ENCODE assay signal across 23 cellular contexts in genomic region chr1:204334455-204334854, GRCh38.
"Had no signal": no experiment of that assay in that cellular context is flagged by ENCODE, and none has a peak within 500 bp of the region (broad histone marks: within the 10 kb centered on the region; RNA-seq: fewer than 3 reads in every experiment).

No MANE protein-coding gene starts in this region.

- H3K4me3 ChIP-seq: MG63 had no signal

- H3K36me3 ChIP-seq: MG63 had no signal

- DNase-seq: Karpas-422, Kasumi-1, MM.1S, MV-4-11, NCI-H1048, NCI-H1092, NCI-H1417, NCI-H1417 treated with DMSO at 0.1 percent for 48 hours, NCI-H1436, NCI-H1436 treated with DMSO at 0.1 percent for 48 hours, NCI-H146, NCI-H187, NCI-H187 treated with DMSO at 0.1 percent for 48 hours, NCI-H1930, NCI-H2029 treated with DMSO at 0.1 percent for 48 hours, NCI-H2081 treated with DMSO at 0.1 percent for 48 hours, NCI-H2107, NCI-H2227 treated with DMSO at 0.1 percent for 48 hours, NCI-H226, NCI-H345, NCI-H510A, NCI-H510A treated with DMSO at 0.1 percent for 48 hours had no signal

- H3K27me3 ChIP-seq: MG63 had no signal
